Comparison of ENCODE assay signal across 1 cellular context in the genomic region with DNA sequence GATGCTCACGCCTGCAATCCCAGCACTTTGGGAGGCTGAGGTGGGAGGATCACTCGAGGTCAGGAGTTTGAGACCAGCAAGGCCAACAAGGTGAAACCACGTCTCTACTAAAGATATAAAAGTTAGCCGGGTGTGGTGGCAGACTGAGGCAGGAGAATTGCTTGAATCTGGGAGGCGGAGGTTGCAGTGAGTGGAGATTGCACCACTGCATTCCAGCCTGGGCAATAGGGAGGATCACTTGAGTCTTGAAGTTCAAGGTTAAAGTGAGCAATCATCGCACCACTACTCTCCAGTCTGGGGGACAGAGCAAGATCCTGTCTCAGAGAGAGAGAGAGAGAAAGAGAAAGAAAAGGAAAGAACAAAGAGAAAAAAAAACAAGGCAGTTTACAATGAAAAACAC.
TF ChIP-seq lines count a peak whose summit lies in the region.

No MANE protein-coding gene starts in this region.

TF ChIP-seq in HepG2, 621 proteins besides CTCF, POLR2A, EP300 and RAD21 (continued from another document):
- 0 out of 2 replicates have a peak, but pooled peaks have one; percentile 20 for TF ChIP-seq SALL1 (CRISPR knock-in tag; IDR thresholded peaks at IDR 0.05)
- TF ChIP-seq, protein P1, sequence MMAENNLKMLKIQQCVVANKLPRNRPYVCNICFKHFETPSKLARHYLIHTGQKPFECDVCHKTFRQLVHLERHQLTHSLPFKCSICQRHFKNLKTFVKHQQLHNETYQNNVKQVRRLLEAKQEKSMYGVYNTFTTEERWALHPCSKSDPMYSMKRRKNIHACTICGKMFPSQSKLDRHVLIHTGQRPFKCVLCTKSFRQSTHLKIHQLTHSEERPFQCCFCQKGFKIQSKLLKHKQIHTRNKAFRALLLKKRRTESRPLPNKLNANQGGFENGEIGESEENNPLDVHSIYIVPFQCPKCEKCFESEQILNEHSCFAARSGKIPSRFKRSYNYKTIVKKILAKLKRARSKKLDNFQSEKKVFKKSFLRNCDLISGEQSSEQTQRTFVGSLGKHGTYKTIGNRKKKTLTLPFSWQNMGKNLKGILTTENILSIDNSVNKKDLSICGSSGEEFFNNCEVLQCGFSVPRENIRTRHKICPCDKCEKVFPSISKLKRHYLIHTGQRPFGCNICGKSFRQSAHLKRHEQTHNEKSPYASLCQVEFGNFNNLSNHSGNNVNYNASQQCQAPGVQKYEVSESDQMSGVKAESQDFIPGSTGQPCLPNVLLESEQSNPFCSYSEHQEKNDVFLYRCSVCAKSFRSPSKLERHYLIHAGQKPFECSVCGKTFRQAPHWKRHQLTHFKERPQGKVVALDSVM (CRISPR knock-in tag; IDR thresholded peaks at IDR 0.05) = peak; percentile 73
- TF ChIP-seq, protein P2, sequence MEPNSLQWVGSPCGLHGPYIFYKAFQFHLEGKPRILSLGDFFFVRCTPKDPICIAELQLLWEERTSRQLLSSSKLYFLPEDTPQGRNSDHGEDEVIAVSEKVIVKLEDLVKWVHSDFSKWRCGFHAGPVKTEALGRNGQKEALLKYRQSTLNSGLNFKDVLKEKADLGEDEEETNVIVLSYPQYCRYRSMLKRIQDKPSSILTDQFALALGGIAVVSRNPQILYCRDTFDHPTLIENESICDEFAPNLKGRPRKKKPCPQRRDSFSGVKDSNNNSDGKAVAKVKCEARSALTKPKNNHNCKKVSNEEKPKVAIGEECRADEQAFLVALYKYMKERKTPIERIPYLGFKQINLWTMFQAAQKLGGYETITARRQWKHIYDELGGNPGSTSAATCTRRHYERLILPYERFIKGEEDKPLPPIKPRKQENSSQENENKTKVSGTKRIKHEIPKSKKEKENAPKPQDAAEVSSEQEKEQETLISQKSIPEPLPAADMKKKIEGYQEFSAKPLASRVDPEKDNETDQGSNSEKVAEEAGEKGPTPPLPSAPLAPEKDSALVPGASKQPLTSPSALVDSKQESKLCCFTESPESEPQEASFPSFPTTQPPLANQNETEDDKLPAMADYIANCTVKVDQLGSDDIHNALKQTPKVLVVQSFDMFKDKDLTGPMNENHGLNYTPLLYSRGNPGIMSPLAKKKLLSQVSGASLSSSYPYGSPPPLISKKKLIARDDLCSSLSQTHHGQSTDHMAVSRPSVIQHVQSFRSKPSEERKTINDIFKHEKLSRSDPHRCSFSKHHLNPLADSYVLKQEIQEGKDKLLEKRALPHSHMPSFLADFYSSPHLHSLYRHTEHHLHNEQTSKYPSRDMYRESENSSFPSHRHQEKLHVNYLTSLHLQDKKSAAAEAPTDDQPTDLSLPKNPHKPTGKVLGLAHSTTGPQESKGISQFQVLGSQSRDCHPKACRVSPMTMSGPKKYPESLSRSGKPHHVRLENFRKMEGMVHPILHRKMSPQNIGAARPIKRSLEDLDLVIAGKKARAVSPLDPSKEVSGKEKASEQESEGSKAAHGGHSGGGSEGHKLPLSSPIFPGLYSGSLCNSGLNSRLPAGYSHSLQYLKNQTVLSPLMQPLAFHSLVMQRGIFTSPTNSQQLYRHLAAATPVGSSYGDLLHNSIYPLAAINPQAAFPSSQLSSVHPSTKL (CRISPR knock-in tag; IDR thresholded peaks at IDR 0.05) = peak; percentile 65
- peak; percentile 10; the same call in 1 of the 2 replicates for TF ChIP-seq CEBPB (IDR thresholded peaks at IDR 0.05; ENCODE audit: borderline replicate concordance, low read depth, low read length)
